ENCODE assay signal across 6 cellular contexts in the genomic region with DNA sequence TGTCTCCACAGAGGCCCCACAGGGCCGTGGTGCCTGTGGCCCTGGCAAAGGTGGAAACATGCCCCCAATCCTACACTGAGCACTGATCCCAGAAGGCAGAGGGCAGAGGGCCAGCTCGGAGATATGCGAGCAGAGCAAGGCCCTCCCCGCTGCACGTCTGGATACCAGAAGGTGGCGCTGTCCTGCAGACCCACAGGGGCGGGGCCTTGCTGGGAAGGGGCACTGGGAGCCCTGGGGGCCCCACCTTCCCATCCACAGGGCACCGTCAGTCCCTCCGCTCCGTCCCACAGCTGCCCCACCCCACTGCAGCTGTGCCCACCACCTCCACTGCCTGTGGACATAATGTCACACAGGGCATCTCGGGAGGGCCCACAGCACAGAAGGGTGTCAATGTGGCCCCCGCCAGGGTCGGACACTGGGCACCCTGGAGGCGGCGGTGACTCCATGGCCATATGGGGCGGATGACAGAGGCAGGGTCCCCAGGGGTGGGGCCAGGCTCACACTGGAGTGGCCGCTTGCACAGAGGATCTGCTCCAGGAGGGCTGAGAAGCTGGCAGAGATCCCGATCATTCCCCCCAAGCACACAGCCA. TPM values are rescaled to one million over a fixed set of nuclear protein-coding genes. Genes with fewer than 3 reads are reported as not detected.
A peak's percentile ranks its signal among the peaks of the same experiment; 100 is the strongest.
DNase-seq lines count a peak whose midpoint lies in the region; ATAC-seq and TF ChIP-seq lines count a peak whose summit lies in the region.

No MANE protein-coding gene starts in this region.

- H4K20me1 ChIP-seq in neural cell (ENCODE audit: insufficient read depth): no peaks in the 10 kb centered on the region
- H4K20me1 ChIP-seq in MM.1S (ENCODE audit: insufficient read depth, low read length): no peaks in the 10 kb centered on the region

- no peak for TF ChIP-seq RAD21 in neural cell (conservative IDR thresholded peaks at IDR 0.05)

- no peaks in the 10 kb centered on the region for H3F3A ChIP-seq in neural cell (ENCODE audit: insufficient read depth, low read length, poor library complexity, severe bottlenecking)
- no peaks in the 10 kb centered on the region for H3F3A ChIP-seq in MM.1S (ENCODE audit: insufficient read depth, low read length)

- no peaks in the 10 kb centered on the region for H3K79me2 ChIP-seq in neural cell (replicated peaks; ENCODE audit: insufficient read depth, low read length)
- H3K79me2 ChIP-seq in MM.1S (ENCODE audit: low read length): no peaks in the 10 kb centered on the region

- H3K36me3 ChIP-seq in neural cell (ENCODE audit: insufficient read depth, low read length) (no peaks in the 10 kb centered on the region), MM.1S (replicated peaks; ENCODE audit: insufficient read depth, low read length) (no peaks in the 10 kb centered on the region)

- no peaks in the 10 kb centered on the region for H3K9me3 ChIP-seq in neural cell (ENCODE audit: low read length)
- H3K9me3 ChIP-seq in MM.1S (replicated peaks; ENCODE audit: insufficient read depth, low read length): no peaks in the 10 kb centered on the region

- H3K9me2 ChIP-seq in neural cell (ENCODE audit: insufficient read depth, low read length) (no peaks in the 10 kb centered on the region), MM.1S (replicated peaks; ENCODE audit: insufficient read depth, low read length) (no peaks in the 10 kb centered on the region)

- H3K27ac ChIP-seq in neural cell (ENCODE audit: low read length) (no peak overlapping the region), MM.1S (ENCODE audit: low read length) (no peak overlapping the region)

- H3K4me1 ChIP-seq in MM.1S (ENCODE audit: low read length): no peaks in the 10 kb centered on the region

- H3K4me3 ChIP-seq in neural cell (ENCODE audit: low read length) (no peak overlapping the region), MM.1S (ENCODE audit: low read length) (no peak overlapping the region)

- DNase-seq in GM04504 (ENCODE audit: low read depth) (peak; percentile 42), NCI-H2196 treated with DMSO at 0.1 percent for 48 hours (lab: John Stamatoyannopoulos, UW; ENCODE audit: unreplicated experiment) (peak; percentile 62), cerebellum (ENCODE audit: low spot score) (peak; percentile 66), MM.1S (no peak)

- TF ChIP-seq EP300 in neural cell (conservative IDR thresholded peaks at IDR 0.05; ENCODE audit: poor library complexity, severe bottlenecking): no peak

- H3K9ac ChIP-seq in neural cell (ENCODE audit: low read length): no peak overlapping the region
- no peak overlapping the region for H3K9ac ChIP-seq in MM.1S (ENCODE audit: low read length)

- ATAC-seq in GM18907 (IDR thresholded peaks at IDR 0.05; ENCODE audit: unreplicated experiment): no peak

- H2AFZ ChIP-seq in neural cell (ENCODE audit: low read depth, low read length): no peak overlapping the region
- no peak overlapping the region for H2AFZ ChIP-seq in MM.1S (ENCODE audit: low read length)

- H3K4me2 ChIP-seq in neural cell (ENCODE audit: low read length) (no peak overlapping the region), MM.1S (ENCODE audit: low read depth, low read length) (no peak overlapping the region)

- H3K27me3 ChIP-seq in neural cell (ENCODE audit: insufficient read depth, low read depth, low read length) (peaks cover 7% of the 10 kb centered on the region), MM.1S (replicated peaks; ENCODE audit: insufficient read depth, low read length) (no peaks in the 10 kb centered on the region)

- TF ChIP-seq CTCF in neural cell (IDR thresholded peaks at IDR 0.05; ENCODE audit: poor library complexity, severe bottlenecking): peak; percentile 42
- no peak for TF ChIP-seq CTCF in MM.1S (IDR thresholded peaks at IDR 0.05; ENCODE audit: low read length)

TF ChIP-seq in neural cell, 6 proteins besides CTCF, POLR2A, EP300 and RAD21:
- no peak for TF ChIP-seq SMC3 (conservative IDR thresholded peaks at IDR 0.05; ENCODE audit: poor library complexity)
- TF ChIP-seq, protein P1, sequence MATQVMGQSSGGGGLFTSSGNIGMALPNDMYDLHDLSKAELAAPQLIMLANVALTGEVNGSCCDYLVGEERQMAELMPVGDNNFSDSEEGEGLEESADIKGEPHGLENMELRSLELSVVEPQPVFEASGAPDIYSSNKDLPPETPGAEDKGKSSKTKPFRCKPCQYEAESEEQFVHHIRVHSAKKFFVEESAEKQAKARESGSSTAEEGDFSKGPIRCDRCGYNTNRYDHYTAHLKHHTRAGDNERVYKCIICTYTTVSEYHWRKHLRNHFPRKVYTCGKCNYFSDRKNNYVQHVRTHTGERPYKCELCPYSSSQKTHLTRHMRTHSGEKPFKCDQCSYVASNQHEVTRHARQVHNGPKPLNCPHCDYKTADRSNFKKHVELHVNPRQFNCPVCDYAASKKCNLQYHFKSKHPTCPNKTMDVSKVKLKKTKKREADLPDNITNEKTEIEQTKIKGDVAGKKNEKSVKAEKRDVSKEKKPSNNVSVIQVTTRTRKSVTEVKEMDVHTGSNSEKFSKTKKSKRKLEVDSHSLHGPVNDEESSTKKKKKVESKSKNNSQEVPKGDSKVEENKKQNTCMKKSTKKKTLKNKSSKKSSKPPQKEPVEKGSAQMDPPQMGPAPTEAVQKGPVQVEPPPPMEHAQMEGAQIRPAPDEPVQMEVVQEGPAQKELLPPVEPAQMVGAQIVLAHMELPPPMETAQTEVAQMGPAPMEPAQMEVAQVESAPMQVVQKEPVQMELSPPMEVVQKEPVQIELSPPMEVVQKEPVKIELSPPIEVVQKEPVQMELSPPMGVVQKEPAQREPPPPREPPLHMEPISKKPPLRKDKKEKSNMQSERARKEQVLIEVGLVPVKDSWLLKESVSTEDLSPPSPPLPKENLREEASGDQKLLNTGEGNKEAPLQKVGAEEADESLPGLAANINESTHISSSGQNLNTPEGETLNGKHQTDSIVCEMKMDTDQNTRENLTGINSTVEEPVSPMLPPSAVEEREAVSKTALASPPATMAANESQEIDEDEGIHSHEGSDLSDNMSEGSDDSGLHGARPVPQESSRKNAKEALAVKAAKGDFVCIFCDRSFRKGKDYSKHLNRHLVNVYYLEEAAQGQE (IDR thresholded peaks at IDR 0.05; ENCODE audit: borderline replicate concordance): no peak
- no peak for TF ChIP-seq EZH2 (IDR thresholded peaks at IDR 0.05; ENCODE audit: borderline replicate concordance, insufficient read depth, low read length, poor library complexity, severe bottlenecking)
- TF ChIP-seq MXI1 (conservative IDR thresholded peaks at IDR 0.05; ENCODE audit: poor library complexity, severe bottlenecking): no peak
- no peak for TF ChIP-seq TAF1 (IDR thresholded peaks at IDR 0.05; ENCODE audit: low read depth)
- no peak for TF ChIP-seq POLR2AphosphoS5 (IDR thresholded peaks at IDR 0.05)
TF ChIP-seq in neural cell: peak in this region for 0.

RNA-seq across cellular contexts. Expression of a gene that starts 4.9 kb away (rescaled TPM):
- total RNA-seq in cerebellum: 0.36 TPM
- not detected in 2 replicates for polyA plus RNA-seq in neural cell
- polyA minus RNA-seq in neural cell: not detected in 2 replicates

RNA-seq across cellular contexts. Expression of a gene that starts 9.7 kb away (rescaled TPM):
- total RNA-seq in cerebellum: 5.3 TPM
- polyA plus RNA-seq in neural cell: 15.1 and 18.3 TPM in 2 replicates
- polyA minus RNA-seq in neural cell: 9.5 and 11.4 TPM in 2 replicates

RNA-seq across cellular contexts. Expression of a gene that starts 10.0 kb away (rescaled TPM):
- 67.2 TPM for total RNA-seq in cerebellum
- polyA plus RNA-seq in neural cell: 156 and 276 TPM in 2 replicates
- polyA minus RNA-seq in neural cell: 34.8 and 38.3 TPM in 2 replicates

RNA-seq across cellular contexts. Expression of a gene that starts 21.6 kb away (rescaled TPM):
- total RNA-seq in cerebellum: 79.5 TPM
- polyA plus RNA-seq in neural cell: 117 and 131 TPM in 2 replicates
- polyA minus RNA-seq in neural cell: 130 and 145 TPM in 2 replicates

RNA-seq across cellular contexts. Expression of a gene that starts 58.7 kb away (rescaled TPM):
- total RNA-seq in cerebellum: 4.8 TPM
- 3.2 and 6.1 TPM in 2 replicates for polyA plus RNA-seq in neural cell
- polyA minus RNA-seq in neural cell: 0.24 and 1.3 TPM in 2 replicates
